20 cellular contexts compared by ENCODE assay signal in the genomic region with DNA sequence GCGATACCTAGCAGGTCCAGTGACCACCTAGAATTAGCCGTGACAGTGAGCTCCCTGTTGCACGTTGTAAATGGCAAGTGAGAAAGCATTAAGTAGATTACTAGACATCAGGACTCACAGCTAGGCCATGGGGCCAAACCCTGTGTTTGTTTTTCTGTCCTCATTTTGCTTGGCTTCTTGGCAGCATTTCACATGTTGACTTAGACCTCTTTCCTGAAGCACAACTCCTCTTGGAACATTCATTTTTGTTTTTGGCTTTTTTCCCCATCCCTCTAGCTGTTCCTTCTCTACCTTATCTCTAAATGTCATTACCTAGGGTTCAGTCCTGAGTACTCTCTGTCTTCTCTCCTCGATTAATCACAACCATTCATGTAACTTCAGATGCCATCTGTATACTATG. TPM values are rescaled to one million over a fixed set of nuclear protein-coding genes. Genes with fewer than 3 reads are reported as not detected.
DNase-seq lines count a peak whose midpoint lies in the region; ATAC-seq, FAIRE-seq and TF ChIP-seq lines count a peak whose summit lies in the region.
"Had no signal": no experiment of that assay in that cellular context is flagged by ENCODE, and none has a peak within 500 bp of the region (broad histone marks: within the 10 kb centered on the region; RNA-seq: fewer than 3 reads in every experiment).

No MANE protein-coding gene starts in this region.

- H3K27ac ChIP-seq in pancreas: peak overlapping the region in 1 of 4 donors; percentile 18
- H3K27ac ChIP-seq: KMS-11 had no signal

- no peaks in the 10 kb centered on the region for H3K4me1 ChIP-seq in pancreas

- no peaks in the 10 kb centered on the region for H3K27me3 ChIP-seq in pancreas
- H3K27me3 ChIP-seq: breast epithelium had no signal

- ATAC-seq in pancreas: peak in 3 of 4 donors; percentile 21 to 38 (median 25)
- no peak for ATAC-seq in stimulated activated naive CD8-positive, alpha-beta T cell treated with anti-CD3 and anti-CD28 coated beads, Interleukin-15, Interleukin-2, amounts not matched to agents 100 U/mL and 50 U/mL, for 24 hours

- no peaks in the 10 kb centered on the region for H3K36me3 ChIP-seq in pancreas
- H3K36me3 ChIP-seq: breast epithelium had no signal

- no peak for FAIRE-seq in pancreas (lab: Jason Lieb, UNC)
- FAIRE-seq: kidney had no signal

- no peak for TF ChIP-seq CTCF in fibroblast of pulmonary artery (IDR thresholded peaks at IDR 0.05; ENCODE audit: low read length, missing control alignments)
- no peak for TF ChIP-seq CTCF in pancreas (IDR thresholded peaks at IDR 0.05)

- H3K4me3 ChIP-seq in fibroblast of pulmonary artery (replicated peaks; ENCODE audit: low read depth, low read length) (no peak overlapping the region), pancreas (no peak overlapping the region)
- H3K4me3 ChIP-seq: breast epithelium had no signal

- DNase-seq in NCI-H1092 treated with DMSO at 0.1 percent for 48 hours (lab: John Stamatoyannopoulos, UW) (peak; percentile 52), NCI-H1092 (lab: John Stamatoyannopoulos, UW) (no peak), RPMI7951 (ENCODE audit: low read depth) (peak; percentile 48), fibroblast of pulmonary artery (ENCODE audit: low read depth) (peak; percentile 74), pancreas (no peak), HPDE6-E6E7 (ENCODE audit: extremely low spot score) (no peak)
- no peak for DNase-seq in stimulated activated naive CD8-positive, alpha-beta T cell treated with anti-CD3 and anti-CD28 coated beads, Interleukin-15, Interleukin-2, amounts not matched to agents 100 U/mL and 50 U/mL, for 24 hours
- DNase-seq in stimulated activated naive CD4-positive, alpha-beta T cell treated with Interleukin-2 at 50 U/mL for 16 hours (lab: John Stamatoyannopoulos, UW): no peak
- DNase-seq: 8988T; activated CD4-positive, CD25-positive, alpha-beta regulatory T cell treated with anti-CD3 and anti-CD28 coated beads, Interleukin-2, amount 50 U/mL, for 72 hours; activated naive CD4-positive, alpha-beta T cell treated with anti-CD3 and anti-CD28 coated beads for 36 hours; CD8-positive, alpha-beta memory T cell; effector memory CD4-positive, alpha-beta T cell; kidney; NCI-H1436 treated with DMSO at 0.1 percent for 48 hours; NCI-H524; stimulated activated CD4-positive, alpha-beta T cell treated with anti-CD3 and anti-CD28 coated beads, Interleukin-15, amount 100 ng/mL, for 24 hours; substantia nigra had no signal

- intact Hi-C loops in pancreas (cut with DNase I): no loop called here

- no peaks in the 10 kb centered on the region for H3K9me3 ChIP-seq in pancreas
- H3K9me3 ChIP-seq: breast epithelium had no signal

- 56 to 57% methylated on average over 4 of the region's 4 CpGs for WGBS in pancreas, 2 donors

RNA-seq across cellular contexts. Expression of gene PTPN14, which starts 16.9 kb away (rescaled TPM):
- total RNA-seq in RPMI7951 (2014; rRNA removed; shearing (Covaris generic)): 29.0 and 31.8 TPM in 2 replicates
- total RNA-seq in pancreas: 10 to 100 TPM in 4 of 6 donors, 1 to 10 TPM in 2; 7.1 to 17.5 (median 14.9) TPM
- 1 to 10 TPM; 1.9 to 3.7 TPM for polyA plus RNA-seq in pancreas

RNA-seq across cellular contexts. Expression of gene CENPF, which starts 34.7 kb away (rescaled TPM):
- total RNA-seq in RPMI7951 (2014; rRNA removed; shearing (Covaris generic)): 123 and 129 TPM in 2 replicates
- total RNA-seq in pancreas: 1 to 10 TPM in 2 of 6 donors, under 1 TPM in 4; 0.09 to 2.0 (median 0.65) TPM
- under 1 TPM; 0.05 to 0.15 TPM for polyA plus RNA-seq in pancreas

Comparison
In these comparisons a context has a peak if more than half of its experiments do, and no peak if none do; other contexts are left out.
1. DNase-seq: peak in NCI-H1092 treated with DMSO at 0.1 percent for 48 hours (single experiment), RPMI7951 (single experiment) and fibroblast of pulmonary artery (single experiment); none in NCI-H1092 (single experiment), pancreas (0 of 6), HPDE6-E6E7 (single experiment), stimulated activated naive CD8-positive, alpha-beta T cell treated with anti-CD3 and anti-CD28 coated beads, Interleukin-15, Interleukin-2, amounts not matched to agents 100 U/mL and 50 U/mL, for 24 hours (single experiment) and stimulated activated naive CD4-positive, alpha-beta T cell treated with Interleukin-2 at 50 U/mL for 16 hours (single experiment).
2. RNA of gene CENPF, which starts 34.7 kb away (total RNA-seq): 123 to 129 TPM in RPMI7951; 0.09 to 2.0 TPM in pancreas; every median in the first group is over 10 times any median in the second.